Comparison of ENCODE assay signal across 29 cellular contexts in the genomic region with DNA sequence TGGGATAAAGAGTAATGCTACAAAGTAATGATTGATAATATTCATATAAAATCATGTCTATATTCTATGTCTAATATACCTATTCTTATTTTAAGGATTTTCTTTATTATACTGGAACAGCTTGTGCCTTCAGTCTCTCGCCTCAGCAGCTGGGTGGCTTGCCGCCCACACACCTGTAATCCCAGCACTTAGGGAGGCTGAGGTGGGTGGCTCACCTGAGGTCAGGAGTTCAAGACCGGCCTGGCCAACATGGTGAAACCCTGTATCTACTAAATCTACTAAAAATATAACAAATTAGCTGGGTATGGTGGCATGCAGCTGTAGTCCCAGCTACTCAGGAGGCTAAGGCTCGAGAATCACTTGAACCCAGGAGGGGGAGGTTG. TPM values are rescaled to one million over a fixed set of nuclear protein-coding genes. Genes with fewer than 3 reads are reported as not detected.
"Had no signal": no experiment of that assay in that cellular context is flagged by ENCODE, and none has a peak within 500 bp of the region (broad histone marks: within the 10 kb centered on the region; RNA-seq: fewer than 3 reads in every experiment).

No MANE protein-coding gene starts in this region.

- FAIRE-seq: bronchial epithelial cell, TTC549 had no signal

- H3K4me1 ChIP-seq: ascending aorta had no signal

- ATAC-seq: activated CD8-positive, alpha-beta T cell treated with anti-CD3 and anti-CD28 coated beads, Interleukin-2, amount 10 ng/mL, durations not matched to agents 7 days and 5 days; activated naive CD8-positive, alpha-beta T cell treated with anti-CD3 and anti-CD28 coated beads, Interleukin-2, amount 50 U/mL, for 24 hours had no signal

- H3K27me3 ChIP-seq: ascending aorta, cardiac muscle cell had no signal

- H3K9me3 ChIP-seq: ascending aorta had no signal

- DNase-seq: activated B cell treated with CpG ODN at 0.5 μM for 24 hours; activated CD4-positive, alpha-beta memory T cell treated with anti-CD3 and anti-CD28 coated beads, Interleukin-2, amount 10 ng/mL, durations not matched to agents 7 days and 5 days; activated CD4-positive, alpha-beta T cell treated with anti-CD3 and anti-CD28 coated beads for 4 hours; activated CD4-positive, alpha-beta T cell treated with anti-CD3 and anti-CD28 coated beads, Interleukin-2, amount 10 ng/mL, durations not matched to agents 7 days and 5 days; activated CD4-positive, alpha-beta T cell treated with anti-CD3 and anti-CD28 coated beads, Interleukin-2, amount 50 U/mL, for 48 hours; activated CD4-positive, CD25-positive, alpha-beta regulatory T cell treated with anti-CD3 and anti-CD28 coated beads, Interleukin-2, amount 50 U/mL, for 72 hours; activated CD8-positive, alpha-beta memory T cell treated with anti-CD3 and anti-CD28 coated beads for 24 hours; activated CD8-positive, alpha-beta memory T cell treated with anti-CD3 and anti-CD28 coated beads, Interleukin-2, amount 10 ng/mL, durations not matched to agents 7 days and 5 days; activated CD8-positive, alpha-beta memory T cell treated with anti-CD3 and anti-CD28 coated beads, Interleukin-2, amount 50 U/mL, for 48 hours; activated CD8-positive, alpha-beta T cell treated with anti-CD3 and anti-CD28 coated beads, Interleukin-2, amount 10 ng/mL, durations not matched to agents 7 days and 5 days; activated effector memory CD4-positive, alpha-beta T cell treated with Interleukin-2 at 50 U/mL for 16 hours; activated gamma-delta T cell; activated naive CD4-positive, alpha-beta T cell treated with anti-CD3 and anti-CD28 coated beads, Interleukin-2, amount 10 ng/mL, durations not matched to agents 7 days and 5 days; activated naive CD4-positive, alpha-beta T cell treated with Interleukin-2 at 50 U/mL for 16 hours; activated naive CD8-positive, alpha-beta T cell treated with anti-CD3 and anti-CD28 coated beads, Interleukin-2, amount 10 ng/mL, durations not matched to agents 7 days and 5 days; activated naive CD8-positive, alpha-beta T cell treated with anti-CD3 and anti-CD28 coated beads, Interleukin-2, amount 50 U/mL, for 24 hours; activated T-cell treated with anti-CD3 and anti-CD28 coated beads, Interleukin-2, amount 50 U/mL, for 24 hours; activated T-cell treated with anti-CD3 and anti-CD28 coated beads, Interleukin-2, amount 50 U/mL, for 48 hours; amygdala; anterior cingulate cortex; cerebellar nuclear complex; T-helper 1 cell; T-helper 2 cell; T-helper 9 cell had no signal

- H3K4me3 ChIP-seq: ascending aorta, cardiac muscle cell had no signal

- H3K36me3 ChIP-seq: ascending aorta, cardiac muscle cell had no signal

- H3K27ac ChIP-seq: ascending aorta, cardiac muscle cell, VCaP had no signal

RNA-seq across cellular contexts. Expression of gene RAB42, which starts 46.8 kb away (rescaled TPM):
- total RNA-seq: activated CD4-positive, alpha-beta memory T cell treated with anti-CD3 and anti-CD28 coated beads, Interleukin-2, amount 10 ng/mL, durations not matched to agents 7 days and 5 days; activated CD4-positive, alpha-beta T cell treated with anti-CD3 and anti-CD28 coated beads, Interleukin-2, amount 10 ng/mL, durations not matched to agents 7 days and 5 days; activated CD8-positive, alpha-beta memory T cell treated with anti-CD3 and anti-CD28 coated beads, Interleukin-2, amount 10 ng/mL, durations not matched to agents 7 days and 5 days; activated CD8-positive, alpha-beta T cell treated with anti-CD3 and anti-CD28 coated beads, Interleukin-2, amount 10 ng/mL, durations not matched to agents 7 days and 5 days; ascending aorta; bronchial epithelial cell had no signal
